In the genomic region with DNA sequence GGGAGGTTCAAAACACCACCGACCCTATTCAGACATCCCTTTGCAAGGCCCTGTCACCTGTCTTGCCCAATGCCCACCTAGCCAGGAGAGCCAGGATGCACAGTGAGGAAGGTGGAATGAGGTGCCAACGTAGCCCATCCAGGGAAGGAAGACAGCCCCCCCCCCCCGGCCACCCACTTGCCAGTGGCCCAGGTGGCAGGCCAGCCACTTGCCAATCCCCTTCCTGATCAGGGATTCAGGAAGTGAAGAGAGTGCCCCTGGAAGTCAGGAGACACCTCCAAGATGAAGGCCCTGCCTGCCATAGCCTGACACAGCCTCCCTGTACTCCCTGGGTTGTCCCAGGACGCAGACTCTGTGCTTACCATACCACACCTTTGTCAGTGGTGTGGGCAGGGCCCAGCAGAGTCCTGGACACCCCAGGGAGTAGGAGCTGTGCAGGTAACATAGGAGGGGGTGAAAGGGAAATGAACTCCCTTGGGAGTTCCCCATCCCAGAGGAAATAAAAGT, we compare ENCODE assay signal across 1 cellular context.
TF ChIP-seq lines count a peak whose summit lies in the region.

No MANE protein-coding gene starts in this region.

TF ChIP-seq in K562, 482 proteins besides CTCF, POLR2A, EP300 and RAD21 (continued from another document):
- TF ChIP-seq ZNF583 (CRISPR knock-in tag; IDR thresholded peaks at IDR 0.05) (peak; percentile 47; the same call in 1 of the 2 replicates), HMG20A (CRISPR knock-in tag; conservative IDR thresholded peaks at IDR 0.05) (0 out of 2 replicates have a peak, but pooled peaks have one; percentile 12), ZSCAN32 (CRISPR knock-in tag; IDR thresholded peaks at IDR 0.05) (peak; percentile 24; the same call in 1 of the 2 replicates), NR4A1 (CRISPR knock-in tag; IDR thresholded peaks at IDR 0.05) (peak; percentile 74; the same call in 1 of the 2 replicates), NR4A1 (tag; IDR thresholded peaks at IDR 0.05) (no peak), POLR2H (tag; IDR thresholded peaks at IDR 0.05; ENCODE audit: low read depth) (no peak), STAT5B (CRISPR knock-in tag; IDR thresholded peaks at IDR 0.05) (no peak), ZNF143 (CRISPR knock-in tag; IDR thresholded peaks at IDR 0.05) (0 out of 2 replicates have a peak, but pooled peaks have one; percentile 30), FOXP1 (CRISPR knock-in tag; IDR thresholded peaks at IDR 0.05) (0 out of 2 replicates have a peak, but pooled peaks have one; percentile 28), SUPT5H (IDR thresholded peaks at IDR 0.05) (no peak)
- TF ChIP-seq, protein P1, sequence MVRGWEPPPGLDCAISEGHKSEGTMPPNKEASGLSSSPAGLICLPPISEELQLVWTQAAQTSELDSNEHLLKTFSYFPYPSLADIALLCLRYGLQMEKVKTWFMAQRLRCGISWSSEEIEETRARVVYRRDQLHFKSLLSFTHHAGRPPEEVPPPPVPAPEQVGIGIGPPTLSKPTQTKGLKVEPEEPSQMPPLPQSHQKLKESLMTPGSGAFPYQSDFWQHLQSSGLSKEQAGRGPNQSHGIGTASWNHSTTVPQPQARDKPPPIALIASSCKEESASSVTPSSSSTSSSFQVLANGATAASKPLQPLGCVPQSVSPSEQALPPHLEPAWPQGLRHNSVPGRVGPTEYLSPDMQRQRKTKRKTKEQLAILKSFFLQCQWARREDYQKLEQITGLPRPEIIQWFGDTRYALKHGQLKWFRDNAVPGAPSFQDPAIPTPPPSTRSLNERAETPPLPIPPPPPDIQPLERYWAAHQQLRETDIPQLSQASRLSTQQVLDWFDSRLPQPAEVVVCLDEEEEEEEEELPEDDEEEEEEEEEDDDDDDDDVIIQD (CRISPR knock-in tag; IDR thresholded peaks at IDR 0.05), result peak; percentile 45; the same call in 1 of the 2 replicates
- TF ChIP-seq, protein P2, sequence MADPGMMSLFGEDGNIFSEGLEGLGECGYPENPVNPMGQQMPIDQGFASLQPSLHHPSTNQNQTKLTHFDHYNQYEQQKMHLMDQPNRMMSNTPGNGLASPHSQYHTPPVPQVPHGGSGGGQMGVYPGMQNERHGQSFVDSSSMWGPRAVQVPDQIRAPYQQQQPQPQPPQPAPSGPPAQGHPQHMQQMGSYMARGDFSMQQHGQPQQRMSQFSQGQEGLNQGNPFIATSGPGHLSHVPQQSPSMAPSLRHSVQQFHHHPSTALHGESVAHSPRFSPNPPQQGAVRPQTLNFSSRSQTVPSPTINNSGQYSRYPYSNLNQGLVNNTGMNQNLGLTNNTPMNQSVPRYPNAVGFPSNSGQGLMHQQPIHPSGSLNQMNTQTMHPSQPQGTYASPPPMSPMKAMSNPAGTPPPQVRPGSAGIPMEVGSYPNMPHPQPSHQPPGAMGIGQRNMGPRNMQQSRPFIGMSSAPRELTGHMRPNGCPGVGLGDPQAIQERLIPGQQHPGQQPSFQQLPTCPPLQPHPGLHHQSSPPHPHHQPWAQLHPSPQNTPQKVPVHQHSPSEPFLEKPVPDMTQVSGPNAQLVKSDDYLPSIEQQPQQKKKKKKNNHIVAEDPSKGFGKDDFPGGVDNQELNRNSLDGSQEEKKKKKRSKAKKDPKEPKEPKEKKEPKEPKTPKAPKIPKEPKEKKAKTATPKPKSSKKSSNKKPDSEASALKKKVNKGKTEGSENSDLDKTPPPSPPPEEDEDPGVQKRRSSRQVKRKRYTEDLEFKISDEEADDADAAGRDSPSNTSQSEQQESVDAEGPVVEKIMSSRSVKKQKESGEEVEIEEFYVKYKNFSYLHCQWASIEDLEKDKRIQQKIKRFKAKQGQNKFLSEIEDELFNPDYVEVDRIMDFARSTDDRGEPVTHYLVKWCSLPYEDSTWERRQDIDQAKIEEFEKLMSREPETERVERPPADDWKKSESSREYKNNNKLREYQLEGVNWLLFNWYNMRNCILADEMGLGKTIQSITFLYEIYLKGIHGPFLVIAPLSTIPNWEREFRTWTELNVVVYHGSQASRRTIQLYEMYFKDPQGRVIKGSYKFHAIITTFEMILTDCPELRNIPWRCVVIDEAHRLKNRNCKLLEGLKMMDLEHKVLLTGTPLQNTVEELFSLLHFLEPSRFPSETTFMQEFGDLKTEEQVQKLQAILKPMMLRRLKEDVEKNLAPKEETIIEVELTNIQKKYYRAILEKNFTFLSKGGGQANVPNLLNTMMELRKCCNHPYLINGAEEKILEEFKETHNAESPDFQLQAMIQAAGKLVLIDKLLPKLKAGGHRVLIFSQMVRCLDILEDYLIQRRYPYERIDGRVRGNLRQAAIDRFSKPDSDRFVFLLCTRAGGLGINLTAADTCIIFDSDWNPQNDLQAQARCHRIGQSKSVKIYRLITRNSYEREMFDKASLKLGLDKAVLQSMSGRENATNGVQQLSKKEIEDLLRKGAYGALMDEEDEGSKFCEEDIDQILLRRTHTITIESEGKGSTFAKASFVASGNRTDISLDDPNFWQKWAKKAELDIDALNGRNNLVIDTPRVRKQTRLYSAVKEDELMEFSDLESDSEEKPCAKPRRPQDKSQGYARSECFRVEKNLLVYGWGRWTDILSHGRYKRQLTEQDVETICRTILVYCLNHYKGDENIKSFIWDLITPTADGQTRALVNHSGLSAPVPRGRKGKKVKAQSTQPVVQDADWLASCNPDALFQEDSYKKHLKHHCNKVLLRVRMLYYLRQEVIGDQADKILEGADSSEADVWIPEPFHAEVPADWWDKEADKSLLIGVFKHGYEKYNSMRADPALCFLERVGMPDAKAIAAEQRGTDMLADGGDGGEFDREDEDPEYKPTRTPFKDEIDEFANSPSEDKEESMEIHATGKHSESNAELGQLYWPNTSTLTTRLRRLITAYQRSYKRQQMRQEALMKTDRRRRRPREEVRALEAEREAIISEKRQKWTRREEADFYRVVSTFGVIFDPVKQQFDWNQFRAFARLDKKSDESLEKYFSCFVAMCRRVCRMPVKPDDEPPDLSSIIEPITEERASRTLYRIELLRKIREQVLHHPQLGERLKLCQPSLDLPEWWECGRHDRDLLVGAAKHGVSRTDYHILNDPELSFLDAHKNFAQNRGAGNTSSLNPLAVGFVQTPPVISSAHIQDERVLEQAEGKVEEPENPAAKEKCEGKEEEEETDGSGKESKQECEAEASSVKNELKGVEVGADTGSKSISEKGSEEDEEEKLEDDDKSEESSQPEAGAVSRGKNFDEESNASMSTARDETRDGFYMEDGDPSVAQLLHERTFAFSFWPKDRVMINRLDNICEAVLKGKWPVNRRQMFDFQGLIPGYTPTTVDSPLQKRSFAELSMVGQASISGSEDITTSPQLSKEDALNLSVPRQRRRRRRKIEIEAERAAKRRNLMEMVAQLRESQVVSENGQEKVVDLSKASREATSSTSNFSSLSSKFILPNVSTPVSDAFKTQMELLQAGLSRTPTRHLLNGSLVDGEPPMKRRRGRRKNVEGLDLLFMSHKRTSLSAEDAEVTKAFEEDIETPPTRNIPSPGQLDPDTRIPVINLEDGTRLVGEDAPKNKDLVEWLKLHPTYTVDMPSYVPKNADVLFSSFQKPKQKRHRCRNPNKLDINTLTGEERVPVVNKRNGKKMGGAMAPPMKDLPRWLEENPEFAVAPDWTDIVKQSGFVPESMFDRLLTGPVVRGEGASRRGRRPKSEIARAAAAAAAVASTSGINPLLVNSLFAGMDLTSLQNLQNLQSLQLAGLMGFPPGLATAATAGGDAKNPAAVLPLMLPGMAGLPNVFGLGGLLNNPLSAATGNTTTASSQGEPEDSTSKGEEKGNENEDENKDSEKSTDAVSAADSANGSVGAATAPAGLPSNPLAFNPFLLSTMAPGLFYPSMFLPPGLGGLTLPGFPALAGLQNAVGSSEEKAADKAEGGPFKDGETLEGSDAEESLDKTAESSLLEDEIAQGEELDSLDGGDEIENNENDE (IDR thresholded peaks at IDR 0.05; ENCODE audit: low read depth, low read length), result no peak
- TF ChIP-seq, protein P3, sequence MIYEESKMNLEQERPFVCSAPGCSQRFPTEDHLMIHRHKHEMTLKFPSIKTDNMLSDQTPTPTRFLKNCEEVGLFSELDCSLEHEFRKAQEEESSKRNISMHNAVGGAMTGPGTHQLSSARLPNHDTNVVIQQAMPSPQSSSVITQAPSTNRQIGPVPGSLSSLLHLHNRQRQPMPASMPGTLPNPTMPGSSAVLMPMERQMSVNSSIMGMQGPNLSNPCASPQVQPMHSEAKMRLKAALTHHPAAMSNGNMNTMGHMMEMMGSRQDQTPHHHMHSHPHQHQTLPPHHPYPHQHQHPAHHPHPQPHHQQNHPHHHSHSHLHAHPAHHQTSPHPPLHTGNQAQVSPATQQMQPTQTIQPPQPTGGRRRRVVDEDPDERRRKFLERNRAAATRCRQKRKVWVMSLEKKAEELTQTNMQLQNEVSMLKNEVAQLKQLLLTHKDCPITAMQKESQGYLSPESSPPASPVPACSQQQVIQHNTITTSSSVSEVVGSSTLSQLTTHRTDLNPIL (CRISPR knock-in tag; IDR thresholded peaks at IDR 0.05), result 0 out of 2 replicates have a peak, but pooled peaks have one; percentile 30
- TF ChIP-seq, protein P4, sequence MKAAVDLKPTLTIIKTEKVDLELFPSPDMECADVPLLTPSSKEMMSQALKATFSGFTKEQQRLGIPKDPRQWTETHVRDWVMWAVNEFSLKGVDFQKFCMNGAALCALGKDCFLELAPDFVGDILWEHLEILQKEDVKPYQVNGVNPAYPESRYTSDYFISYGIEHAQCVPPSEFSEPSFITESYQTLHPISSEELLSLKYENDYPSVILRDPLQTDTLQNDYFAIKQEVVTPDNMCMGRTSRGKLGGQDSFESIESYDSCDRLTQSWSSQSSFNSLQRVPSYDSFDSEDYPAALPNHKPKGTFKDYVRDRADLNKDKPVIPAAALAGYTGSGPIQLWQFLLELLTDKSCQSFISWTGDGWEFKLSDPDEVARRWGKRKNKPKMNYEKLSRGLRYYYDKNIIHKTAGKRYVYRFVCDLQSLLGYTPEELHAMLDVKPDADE (conservative IDR thresholded peaks at IDR 0.05; ENCODE audit: control insufficient read depth, low read depth, low read length), result 0 out of 2 replicates have a peak, but pooled peaks have one; percentile 13
- TF ChIP-seq, protein P5, sequence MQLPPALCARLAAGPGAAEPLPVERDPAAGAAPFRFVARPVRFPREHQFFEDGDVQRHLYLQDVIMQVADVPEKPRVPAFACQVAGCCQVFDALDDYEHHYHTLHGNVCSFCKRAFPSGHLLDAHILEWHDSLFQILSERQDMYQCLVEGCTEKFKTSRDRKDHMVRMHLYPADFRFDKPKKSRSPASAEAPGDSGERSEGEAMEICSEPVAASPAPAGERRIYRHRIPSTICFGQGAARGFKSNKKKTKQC (CRISPR knock-in tag; IDR thresholded peaks at IDR 0.05), result 0 out of 2 replicates have a peak, but pooled peaks have one; percentile 27
TF ChIP-seq in K562: peak in this region for 46.
